28 cellular contexts compared by ENCODE assay signal in genomic region chr3:112143689-112144088, GRCh38. TPM values are rescaled to one million over a fixed set of nuclear protein-coding genes. Genes with fewer than 3 reads are reported as not detected.
DNase-seq lines count a peak whose midpoint lies in the region; ATAC-seq and TF ChIP-seq lines count a peak whose summit lies in the region.
"Had no signal": no experiment of that assay in that cellular context is flagged by ENCODE, and none has a peak within 500 bp of the region (broad histone marks: within the 10 kb centered on the region; RNA-seq: fewer than 3 reads in every experiment).

No MANE protein-coding gene starts in this region.

- H3K9ac ChIP-seq in neural progenitor cell: no peak overlapping the region
- H3K9ac ChIP-seq: KMS-11 had no signal

- peak overlapping the region; percentile 64 for H3K27ac Mint-ChIP-seq in activated CD4-positive, alpha-beta T cell treated with anti-CD3 and anti-CD28 coated beads for 36 hours
- peak overlapping the region; percentile 10 to 62 (median 18) for H3K27ac Mint-ChIP-seq in CD4-positive, CD25-positive, alpha-beta regulatory T cell
- H3K27ac Mint-ChIP-seq in activated CD4-positive, alpha-beta memory T cell treated with anti-CD3 and anti-CD28 coated beads for 36 hours: peak overlapping the region; percentile 77
- H3K27ac Mint-ChIP-seq in neural progenitor cell: no peak overlapping the region
- H3K27ac Mint-ChIP-seq: naive B cell had no signal

- peak overlapping the region; percentile 6 for H3K4me3 Mint-ChIP-seq in activated CD4-positive, alpha-beta T cell treated with anti-CD3 and anti-CD28 coated beads for 36 hours
- H3K4me3 Mint-ChIP-seq in CD4-positive, CD25-positive, alpha-beta regulatory T cell: peak overlapping the region; percentile 52 to 77 (median 70)
- peak overlapping the region; percentile 53 for H3K4me3 Mint-ChIP-seq in activated CD4-positive, alpha-beta memory T cell treated with anti-CD3 and anti-CD28 coated beads for 36 hours
- H3K4me3 Mint-ChIP-seq in neural progenitor cell: no peak overlapping the region
- H3K4me3 Mint-ChIP-seq: naive B cell had no signal

- intact Hi-C loops in activated CD4-positive, alpha-beta T cell treated with anti-CD3 and anti-CD28 coated beads for 36 hours (cut with DNase I, micrococcal nuclease): loop anchor here (1.0 to 10.0 kb wide), 2 partner anchors 10 to 51 kb away; partner anchors contain the start of gene GCSAM (in 1 of the 2)
- intact Hi-C loops in activated CD4-positive, alpha-beta memory T cell treated with anti-CD3 and anti-CD28 coated beads for 36 hours (cut with micrococcal nuclease): loop anchor here (1.0 to 5.0 kb wide), 5 partner anchors 10 to 1604 kb away; partner anchors contain the start of genes ATP6V1A, GCSAM and NAA50

- peak; percentile 60 for ATAC-seq in activated CD4-positive, alpha-beta T cell treated with anti-CD3 and anti-CD28 coated beads for 36 hours
- ATAC-seq in CD4-positive, CD25-positive, alpha-beta regulatory T cell (ENCODE audit: low read depth in 2 of 2): peak in 1 of 2 donors; percentile 33
- ATAC-seq: Right ventricle myocardium inferior had no signal

- H3K36me3 Mint-ChIP-seq in activated CD4-positive, alpha-beta T cell treated with anti-CD3 and anti-CD28 coated beads for 36 hours (ENCODE audit: low read depth): peaks cover 10% of the 10 kb centered on the region
- peaks cover 8% of the 10 kb centered on the region for H3K36me3 Mint-ChIP-seq in CD4-positive, CD25-positive, alpha-beta regulatory T cell
- H3K36me3 Mint-ChIP-seq in activated CD4-positive, alpha-beta memory T cell treated with anti-CD3 and anti-CD28 coated beads for 36 hours: peaks cover 26% of the 10 kb centered on the region
- H3K36me3 Mint-ChIP-seq in neural progenitor cell: no peaks in the 10 kb centered on the region

- H3K9me3 Mint-ChIP-seq in activated CD4-positive, alpha-beta T cell treated with anti-CD3 and anti-CD28 coated beads for 36 hours (ENCODE audit: low read depth): peaks cover 24% of the 10 kb centered on the region
- peaks cover 0 to 34% (median 16%) of the 10 kb centered on the region in 7 donors for H3K9me3 Mint-ChIP-seq in CD4-positive, CD25-positive, alpha-beta regulatory T cell
- H3K9me3 Mint-ChIP-seq in activated CD4-positive, alpha-beta memory T cell treated with anti-CD3 and anti-CD28 coated beads for 36 hours: peaks cover 36% of the 10 kb centered on the region
- peaks cover 25% of the 10 kb centered on the region for H3K9me3 Mint-ChIP-seq in neural progenitor cell

- H3F3A ChIP-seq in neural progenitor cell (ENCODE audit: low read depth): peaks cover 3% of the 10 kb centered on the region

- peaks cover 6 to 15% of the 10 kb centered on the region in 2 experiments for H3K9me3 ChIP-seq in CD4-positive, CD25-positive, alpha-beta regulatory T cell (ENCODE audit: control insufficient read depth in 2 of 2, low read length in 2 of 2)
- H3K9me3 ChIP-seq in effector memory CD4-positive, alpha-beta T cell (ENCODE audit: control insufficient read depth, low read length): no peaks in the 10 kb centered on the region
- H3K9me3 ChIP-seq in neural progenitor cell (ENCODE audit: low read depth): peaks cover 8% of the 10 kb centered on the region
- H3K9me3 ChIP-seq: ovary had no signal

- no peaks in the 10 kb centered on the region for H3K27me3 ChIP-seq in CD4-positive, CD25-positive, alpha-beta regulatory T cell (ENCODE audit: control insufficient read depth, insufficient read depth, low read length)
- no peaks in the 10 kb centered on the region for H3K27me3 ChIP-seq in effector memory CD4-positive, alpha-beta T cell (replicated peaks; ENCODE audit: control insufficient read depth, insufficient read depth, low read length, poor library complexity, severe bottlenecking)
- H3K27me3 ChIP-seq in neural progenitor cell: no peaks in the 10 kb centered on the region
- H3K27me3 ChIP-seq: ovary, right atrium auricular region, spleen, stomach, transverse colon had no signal

- H3K4me1 Mint-ChIP-seq in activated CD4-positive, alpha-beta T cell treated with anti-CD3 and anti-CD28 coated beads for 36 hours: peaks cover 26% of the 10 kb centered on the region
- peaks cover 7 to 10% (median 8%) of the 10 kb centered on the region in 4 donors for H3K4me1 Mint-ChIP-seq in CD4-positive, CD25-positive, alpha-beta regulatory T cell
- peaks cover 30% of the 10 kb centered on the region for H3K4me1 Mint-ChIP-seq in activated CD4-positive, alpha-beta memory T cell treated with anti-CD3 and anti-CD28 coated beads for 36 hours (ENCODE audit: low read depth)
- H3K4me1 Mint-ChIP-seq in neural progenitor cell: peaks cover 7% of the 10 kb centered on the region

- TF ChIP-seq CTCF in neural progenitor cell (IDR thresholded peaks at IDR 0.05): no peak

- POLR2A ChIA-PET in activated CD4-positive, alpha-beta T cell treated with anti-CD3 and anti-CD28 coated beads for 36 hours (lab: Charles Lee): interaction anchor here (0.7 kb wide), 1 partner anchor 130 kb away, joined by 3 read pairs; no protein-coding TSS in a partner anchor
- POLR2A ChIA-PET in activated CD4-positive, alpha-beta memory T cell treated with anti-CD3 and anti-CD28 coated beads for 36 hours (lab: Charles Lee): interaction anchor here (1.0 to 1.1 kb wide), 3 partner anchors 11 to 195 kb away, joined by 3 read pairs; partner anchors contain the start of gene GCSAM

- H3K4me3 ChIP-seq in CD4-positive, CD25-positive, alpha-beta regulatory T cell (ENCODE audit: low read depth, low read length): peak overlapping the region; percentile 66
- peak overlapping the region; percentile 24 for H3K4me3 ChIP-seq in effector memory CD4-positive, alpha-beta T cell (ENCODE audit: insufficient read depth, low read depth, low read length, poor library complexity, severe bottlenecking)
- H3K4me3 ChIP-seq in neural progenitor cell: no peak overlapping the region
- H3K4me3 ChIP-seq: ovary, right atrium auricular region, spleen, stomach, transverse colon had no signal

- H3K27ac ChIP-seq in CD4-positive, CD25-positive, alpha-beta regulatory T cell (ENCODE audit: insufficient read depth, low read length, poor library complexity, severe bottlenecking): no peak overlapping the region
- no peak overlapping the region for H3K27ac ChIP-seq in effector memory CD4-positive, alpha-beta T cell (ENCODE audit: insufficient read depth, low read length, poor library complexity, severe bottlenecking)
- H3K27ac ChIP-seq in neural progenitor cell: no peak overlapping the region
- H3K27ac ChIP-seq: KMS-11, ovary, right atrium auricular region, spleen, stomach, transverse colon had no signal

- no peak overlapping the region for H2AFZ ChIP-seq in neural progenitor cell (replicated peaks)

- H3K4me1 ChIP-seq in CD4-positive, CD25-positive, alpha-beta regulatory T cell (ENCODE audit: control insufficient read depth, insufficient read depth, low read length, poor library complexity, severe bottlenecking): no peaks in the 10 kb centered on the region
- no peaks in the 10 kb centered on the region for H3K4me1 ChIP-seq in effector memory CD4-positive, alpha-beta T cell (ENCODE audit: control insufficient read depth, insufficient read depth, low read length, poor library complexity, severe bottlenecking)
- peaks cover 4% of the 10 kb centered on the region for H3K4me1 ChIP-seq in neural progenitor cell
- H3K4me1 ChIP-seq: Caco-2, right atrium auricular region, spleen, stomach, transverse colon had no signal

- no peak for DNase-seq in activated CD4-positive, alpha-beta T cell treated with anti-CD3 and anti-CD28 coated beads for 36 hours
- DNase-seq in activated CD4-positive, alpha-beta T cell treated with anti-CD3 and anti-CD28 coated beads, Interleukin-2, amount 50 U/mL, for 4 hours: no peak
- DNase-seq in CD4-positive, CD25-positive, alpha-beta regulatory T cell: peak in 1 of 3 donors; percentile 26
- DNase-seq in activated CD4-positive, alpha-beta memory T cell treated with anti-CD3 and anti-CD28 coated beads for 36 hours: no peak
- no peak for DNase-seq in effector memory CD4-positive, alpha-beta T cell
- DNase-seq in HUDEP-2 (lab: John Stamatoyannopoulos, UW; ENCODE audit: unreplicated experiment in 76 of 76) (no peak), neural progenitor cell (ENCODE audit: low spot score) (no peak)
- no peak for DNase-seq in activated effector memory CD4-positive, alpha-beta T cell treated with Interleukin-2 at 50 U/mL for 16 hours
- DNase-seq: activated CD4-positive, alpha-beta T cell treated with anti-CD3 and anti-CD28 coated beads for 1 hour; AML-193; amniotic stem cell; Caco-2; DND-41; naive B cell; NCI-H1694 treated with DMSO at 0.1 percent for 48 hours; NCI-H69; OCI-M1; ovary; spleen; stimulated activated CD4-positive, alpha-beta T cell treated with anti-CD3 and anti-CD28 coated beads, Interleukin-4, amount 100 ng/mL, for 24 hours; stomach; transverse colon had no signal

- no peaks in the 10 kb centered on the region for H4K20me1 ChIP-seq in neural progenitor cell (ENCODE audit: low read depth)

- CTCF ChIA-PET in activated CD4-positive, alpha-beta T cell treated with anti-CD3 and anti-CD28 coated beads for 36 hours (lab: Charles Lee): interaction anchor here (0.7 kb wide), 1 partner anchor 245 kb away, joined by 3 read pairs; no protein-coding TSS in a partner anchor
- CTCF ChIA-PET in activated CD4-positive, alpha-beta memory T cell treated with anti-CD3 and anti-CD28 coated beads for 36 hours (lab: Charles Lee): no interaction called here

- H3K4me2 ChIP-seq in neural progenitor cell: no peak overlapping the region
- H3K4me2 ChIP-seq: KMS-11 had no signal

- H3K36me3 ChIP-seq in CD4-positive, CD25-positive, alpha-beta regulatory T cell (ENCODE audit: control insufficient read depth, insufficient read depth, low read length): no peaks in the 10 kb centered on the region
- no peaks in the 10 kb centered on the region for H3K36me3 ChIP-seq in effector memory CD4-positive, alpha-beta T cell (ENCODE audit: control insufficient read depth, insufficient read depth, low read length)
- no peaks in the 10 kb centered on the region for H3K36me3 ChIP-seq in neural progenitor cell
- H3K36me3 ChIP-seq: ovary, right atrium auricular region, spleen, stomach, transverse colon had no signal

- H3K79me2 ChIP-seq in neural progenitor cell (ENCODE audit: low read depth): no peaks in the 10 kb centered on the region

- H3K27me3 Mint-ChIP-seq in activated CD4-positive, alpha-beta T cell treated with anti-CD3 and anti-CD28 coated beads for 36 hours: no peaks in the 10 kb centered on the region
- H3K27me3 Mint-ChIP-seq in CD4-positive, CD25-positive, alpha-beta regulatory T cell: peaks cover 14% of the 10 kb centered on the region
- H3K27me3 Mint-ChIP-seq in activated CD4-positive, alpha-beta memory T cell treated with anti-CD3 and anti-CD28 coated beads for 36 hours: no peaks in the 10 kb centered on the region
- H3K27me3 Mint-ChIP-seq in neural progenitor cell (ENCODE audit: insufficient read depth, low read depth): peaks cover 2% of the 10 kb centered on the region
- H3K27me3 Mint-ChIP-seq: naive B cell had no signal

RNA-seq across cellular contexts. Expression of gene GCSAM, which starts 10.6 kb away (rescaled TPM):
- total RNA-seq in activated CD4-positive, alpha-beta T cell treated with anti-CD3 and anti-CD28 coated beads for 36 hours: 10 to 100 TPM in 1 of 2 experiments, 1 to 10 TPM in 1; 9.3 to 12.1 TPM
- total RNA-seq in CD4-positive, CD25-positive, alpha-beta regulatory T cell: 11.8 TPM
- 10 to 100 TPM in 2 of 4 donors, 1 to 10 TPM in 2; 8.1 to 13.6 (median 10.4) TPM for polyA plus RNA-seq in CD4-positive, CD25-positive, alpha-beta regulatory T cell
- 10 to 100 TPM; 11.7 to 14.4 TPM for total RNA-seq in activated CD4-positive, alpha-beta memory T cell treated with anti-CD3 and anti-CD28 coated beads for 36 hours
- not detected in 2 replicates for total RNA-seq in neural progenitor cell (ENCODE audit: low replicate concordance)
- total RNA-seq: A172, Caco-2, HT1080, mesenteric fat pad, Right ventricle myocardium inferior had no signal

RNA-seq across cellular contexts. Expression of gene C3orf52, which starts 57.5 kb away (rescaled TPM):
- total RNA-seq in activated CD4-positive, alpha-beta T cell treated with anti-CD3 and anti-CD28 coated beads for 36 hours: 1 to 10 TPM; 8.7 to 9.3 TPM
- total RNA-seq in CD4-positive, CD25-positive, alpha-beta regulatory T cell: 0.59 TPM
- under 1 TPM; 0.13 to 0.67 (median 0.42) TPM for polyA plus RNA-seq in CD4-positive, CD25-positive, alpha-beta regulatory T cell
- 1 to 10 TPM; 3.3 to 4.4 TPM for total RNA-seq in activated CD4-positive, alpha-beta memory T cell treated with anti-CD3 and anti-CD28 coated beads for 36 hours
- total RNA-seq in neural progenitor cell (ENCODE audit: low replicate concordance): 2.4 and 4.9 TPM in 2 replicates

Comparison
In these comparisons a context has a peak if more than half of its experiments do, and no peak if none do; other contexts are left out.
1. RNA of gene GCSAM, which starts 10.6 kb away (total RNA-seq): 11.7 to 14.4 TPM in activated CD4-positive, alpha-beta memory T cell treated with anti-CD3 and anti-CD28 coated beads for 36 hours, 9.3 to 12.1 TPM in activated CD4-positive, alpha-beta T cell treated with anti-CD3 and anti-CD28 coated beads for 36 hours and 11.8 TPM in CD4-positive, CD25-positive, alpha-beta regulatory T cell (single experiment); not detected in neural progenitor cell; every median in the first group is over 10 times any median in the second.